Comparison of ENCODE assay signal across 15 cellular contexts in genomic region chr7:55537458-55537825, GRCh38. TPM values are rescaled to one million over a fixed set of nuclear protein-coding genes. Genes with fewer than 3 reads are reported as not detected.
DNase-seq lines count a peak whose midpoint lies in the region; ATAC-seq and TF ChIP-seq lines count a peak whose summit lies in the region.
"Had no signal": no experiment of that assay in that cellular context is flagged by ENCODE, and none has a peak within 500 bp of the region (broad histone marks: within the 10 kb centered on the region; RNA-seq: fewer than 3 reads in every experiment).

No MANE protein-coding gene starts in this region.

- TF ChIP-seq POLR2A in GM15510 (IDR thresholded peaks at IDR 0.05; ENCODE audit: borderline replicate concordance, extremely low read depth, insufficient read length): peak; percentile 22

- no peaks in the 10 kb centered on the region for H3K27me3 ChIP-seq in CD8-positive, alpha-beta T cell (ENCODE audit: insufficient read depth, low read length)
- H3K27me3 ChIP-seq: esophagus muscularis mucosa had no signal

- peaks cover 24% of the 10 kb centered on the region for H3K36me3 Mint-ChIP-seq in CD8-positive, alpha-beta T cell
- peaks cover 14% of the 10 kb centered on the region for H3K36me3 Mint-ChIP-seq in activated naive CD8-positive, alpha-beta T cell
- peaks cover 3% of the 10 kb centered on the region for H3K36me3 Mint-ChIP-seq in nephron progenitor cell (ENCODE audit: low read depth)

- CTCF ChIA-PET in CD8-positive, alpha-beta T cell (lab: Charles Lee): no interaction called here

- H3K4me3 ChIP-seq in CD8-positive, alpha-beta T cell (ENCODE audit: low read depth, low read length): no peak overlapping the region
- H3K4me3 ChIP-seq: esophagus muscularis mucosa had no signal

- H3K9me3 Mint-ChIP-seq in CD8-positive, alpha-beta T cell: no peaks in the 10 kb centered on the region
- H3K9me3 Mint-ChIP-seq in activated naive CD8-positive, alpha-beta T cell (ENCODE audit: low read depth): no peaks in the 10 kb centered on the region
- H3K9me3 Mint-ChIP-seq in nephron progenitor cell: no peaks in the 10 kb centered on the region

- no peak for ATAC-seq in CD8-positive, alpha-beta T cell
- ATAC-seq: left ventricle myocardium superior, Panc1 had no signal

- no peak for DNase-seq in CD8-positive, alpha-beta T cell
- DNase-seq in nephron progenitor cell (no peak), LoVo (ENCODE audit: low spot score) (no peak)
- no peak for DNase-seq in stimulated activated CD4-positive, alpha-beta T cell treated with anti-CD3 and anti-CD28 coated beads, Interleukin-4, amount 100 ng/mL, for 1 hour
- DNase-seq in stimulated activated CD4-positive, alpha-beta T cell treated with anti-CD3 and anti-CD28 coated beads, Interleukin-2, amount 100 ng/mL, for 24 hours: no peak
- DNase-seq: activated CD4-positive, alpha-beta T cell treated with anti-CD3 and anti-CD28 coated beads, Interleukin-2, amount 50 U/mL, for 4 hours; COR-L47; hippocampal formation; left ventricle myocardium superior; NCI-H1048; NCI-H2227 treated with DMSO at 0.1 percent for 48 hours had no signal

- intact Hi-C loops in CD8-positive, alpha-beta T cell (cut with DNase I, micrococcal nuclease): no loop called here

- H3K9me3 ChIP-seq in CD8-positive, alpha-beta T cell (ENCODE audit: low read length): no peaks in the 10 kb centered on the region
- H3K9me3 ChIP-seq: esophagus muscularis mucosa had no signal

- peaks cover 61% of the 10 kb centered on the region for H3K4me1 ChIP-seq in CD8-positive, alpha-beta T cell (ENCODE audit: insufficient read depth, low read length)

- H3K4me1 Mint-ChIP-seq in CD8-positive, alpha-beta T cell (ENCODE audit: low read depth): peaks cover 87% of the 10 kb centered on the region
- peaks cover 81% of the 10 kb centered on the region for H3K4me1 Mint-ChIP-seq in activated naive CD8-positive, alpha-beta T cell (ENCODE audit: low read depth)
- peaks cover 57% of the 10 kb centered on the region for H3K4me1 Mint-ChIP-seq in nephron progenitor cell

- H3K27ac ChIP-seq in CD8-positive, alpha-beta T cell (ENCODE audit: low read depth, low read length): no peak overlapping the region
- H3K27ac ChIP-seq: esophagus muscularis mucosa had no signal

- H3K27ac Mint-ChIP-seq in CD8-positive, alpha-beta T cell: peak overlapping the region; percentile 33
- H3K27ac Mint-ChIP-seq in activated naive CD8-positive, alpha-beta T cell: peak overlapping the region; percentile 86
- H3K27ac Mint-ChIP-seq in nephron progenitor cell: peak overlapping the region; percentile 48

- H3K36me3 ChIP-seq in CD8-positive, alpha-beta T cell (ENCODE audit: insufficient read depth, low read length): no peaks in the 10 kb centered on the region
- H3K36me3 ChIP-seq: esophagus muscularis mucosa had no signal

- POLR2A ChIA-PET in CD8-positive, alpha-beta T cell (lab: Charles Lee): no interaction called here

- no peaks in the 10 kb centered on the region for H3K27me3 Mint-ChIP-seq in CD8-positive, alpha-beta T cell (ENCODE audit: low read depth)
- H3K27me3 Mint-ChIP-seq in activated naive CD8-positive, alpha-beta T cell: no peaks in the 10 kb centered on the region
- H3K27me3 Mint-ChIP-seq in nephron progenitor cell (ENCODE audit: low read depth, poor library complexity): no peaks in the 10 kb centered on the region

- TF ChIP-seq CTCF in CD8-positive, alpha-beta T cell (IDR thresholded peaks at IDR 0.05): no peak
- no peak for TF ChIP-seq CTCF in nephron progenitor cell (IDR thresholded peaks at IDR 0.05)

- peak overlapping the region; percentile 48 for H3K4me3 Mint-ChIP-seq in CD8-positive, alpha-beta T cell
- peak overlapping the region; percentile 18 for H3K4me3 Mint-ChIP-seq in activated naive CD8-positive, alpha-beta T cell
- H3K4me3 Mint-ChIP-seq in nephron progenitor cell: no peak overlapping the region

RNA-seq across cellular contexts. Expression of gene VOPP1, which starts 34.9 kb away (rescaled TPM):
- total RNA-seq in CD8-positive, alpha-beta T cell: 10 to 100 TPM; 38.7 to 38.9 TPM

Comparison
In these comparisons a context has a peak if more than half of its experiments do, and no peak if none do; other contexts are left out.
1. H3K27ac Mint-ChIP-seq: peak in every context shown above with its lines; median percentile 86 in activated naive CD8-positive, alpha-beta T cell; 48 in nephron progenitor cell; 33 in CD8-positive, alpha-beta T cell.